15 cellular contexts compared by ENCODE assay signal in the genomic region with DNA sequence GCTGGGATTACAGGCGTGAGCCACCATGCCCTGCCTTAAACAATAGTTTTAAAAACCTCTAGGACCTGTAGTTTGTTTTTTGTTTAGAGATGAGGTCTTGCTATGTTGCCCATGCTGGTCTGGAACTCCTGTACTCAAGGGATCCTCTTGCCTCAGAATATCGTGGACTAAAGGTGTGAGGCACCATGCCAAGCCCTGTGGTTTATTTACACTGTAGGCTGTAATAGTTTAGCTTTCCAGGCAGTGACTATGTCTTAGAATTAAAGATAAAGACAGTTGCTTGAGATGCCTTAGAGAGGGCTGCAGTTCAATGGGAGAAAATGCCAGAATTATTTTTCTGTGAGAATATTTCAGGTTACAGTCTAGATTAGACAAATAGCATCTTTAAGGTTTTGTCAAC.
DNase-seq lines count a peak whose midpoint lies in the region; ATAC-seq lines count a peak whose summit lies in the region.
"Had no signal": no experiment of that assay in that cellular context is flagged by ENCODE, and none has a peak within 500 bp of the region (broad histone marks: within the 10 kb centered on the region; RNA-seq: fewer than 3 reads in every experiment).

No MANE protein-coding gene starts in this region.

- H3K27ac ChIP-seq in epithelial cell of prostate = peak overlapping the region; percentile 82
- H3K27ac ChIP-seq: KMS-11, Peyer's patch, thoracic aorta had no signal

- no peak for DNase-seq in activated CD4-positive, alpha-beta T cell treated with anti-CD3 and anti-CD28 coated beads, Interleukin-2, amount 10 ng/mL, durations not matched to agents 7 days and 5 days
- DNase-seq in activated CD4-positive, alpha-beta T cell treated with anti-CD3 and anti-CD28 coated beads for 48 hours = no peak
- no peak for DNase-seq in T-cell
- peak; percentile 16 for DNase-seq in epithelial cell of prostate (ENCODE audit: low read depth, low spot score)
- peak; percentile 63 for DNase-seq in skeletal muscle cell (ENCODE audit: low read depth)
- DNase-seq in NCI-H1105 treated with DMSO at 0.1 percent for 48 hours (lab: John Stamatoyannopoulos, UW) = no peak
- no peak for DNase-seq in HT-29 (ENCODE audit: low spot score)
- no peak for DNase-seq in HCEC 1CT
- DNase-seq: DMS79, HFFc6, Peyer's patch had no signal

- POLR2A ChIA-PET in activated CD4-positive, alpha-beta T cell treated with anti-CD3 and anti-CD28 coated beads, Interleukin-2, amount 10 ng/mL, durations not matched to agents 7 days and 5 days (lab: Charles Lee) = no interaction called here
- POLR2A ChIA-PET in T-cell (lab: Charles Lee) = interaction anchor here (0.7 to 1.2 kb wide), 2 partner anchors 9 to 43 kb away, joined by 3 to 7 read pairs; no protein-coding TSS in a partner anchor

- ATAC-seq in T-cell (replicated peaks in 1 of 4) = no peak
- ATAC-seq: activated T-helper 17 cell treated with anti-CD3 and anti-CD28 coated beads, Interleukin-2, amount 50 U/mL, for 72 hours had no signal

- H3K36me3 Mint-ChIP-seq in activated CD4-positive, alpha-beta T cell treated with anti-CD3 and anti-CD28 coated beads, Interleukin-2, amount 10 ng/mL, durations not matched to agents 7 days and 5 days (ENCODE audit: low read depth) = peaks cover 19% of the 10 kb centered on the region
- no peaks in the 10 kb centered on the region for H3K36me3 Mint-ChIP-seq in T-cell

- peak overlapping the region; percentile 26 for H3K27ac Mint-ChIP-seq in activated CD4-positive, alpha-beta T cell treated with anti-CD3 and anti-CD28 coated beads, Interleukin-2, amount 10 ng/mL, durations not matched to agents 7 days and 5 days
- peak overlapping the region; percentile 69 to 76 for H3K27ac Mint-ChIP-seq in T-cell
- H3K27ac Mint-ChIP-seq: activated T-helper 17 cell treated with anti-CD3 and anti-CD28 coated beads, Interleukin-2, amount 50 U/mL, for 72 hours; dendritic cell treated with granulocyte-macrophage colony-stimulating factor and Interleukin-4, amounts not matched to agents 40 ng/mL and 50 ng/mL, for 4 days; HFFc6 had no signal

- CTCF ChIA-PET in activated CD4-positive, alpha-beta T cell treated with anti-CD3 and anti-CD28 coated beads, Interleukin-2, amount 10 ng/mL, durations not matched to agents 7 days and 5 days (lab: Charles Lee) = interaction anchor here (0.8 kb wide), 1 partner anchor 10 kb away, joined by 3 read pairs; no protein-coding TSS in a partner anchor
- CTCF ChIA-PET in T-cell (lab: Charles Lee) = interaction anchor here in 1 of 2 donors (1.2 kb wide), 1 partner anchor 843 kb away, joined by 3 read pairs; no protein-coding TSS in a partner anchor

- H3K27me3 Mint-ChIP-seq in activated CD4-positive, alpha-beta T cell treated with anti-CD3 and anti-CD28 coated beads, Interleukin-2, amount 10 ng/mL, durations not matched to agents 7 days and 5 days = no peaks in the 10 kb centered on the region
- no peaks in the 10 kb centered on the region for H3K27me3 Mint-ChIP-seq in T-cell
- H3K27me3 Mint-ChIP-seq: activated T-helper 17 cell treated with anti-CD3 and anti-CD28 coated beads, Interleukin-2, amount 50 U/mL, for 72 hours had no signal

- H3K4me3 Mint-ChIP-seq in activated CD4-positive, alpha-beta T cell treated with anti-CD3 and anti-CD28 coated beads, Interleukin-2, amount 10 ng/mL, durations not matched to agents 7 days and 5 days = no peak overlapping the region
- peak overlapping the region in 1 of 3 donors; percentile 3 for H3K4me3 Mint-ChIP-seq in T-cell
- H3K4me3 Mint-ChIP-seq: activated T-helper 17 cell treated with anti-CD3 and anti-CD28 coated beads, Interleukin-2, amount 50 U/mL, for 72 hours; dendritic cell treated with granulocyte-macrophage colony-stimulating factor and Interleukin-4, amounts not matched to agents 40 ng/mL and 50 ng/mL, for 4 days; HFFc6 had no signal

- H3K4me3 ChIP-seq in skeletal muscle cell (ENCODE audit: low read depth, low read length) = no peak overlapping the region
- H3K4me3 ChIP-seq: Peyer's patch, thoracic aorta had no signal

- H3K4me1 Mint-ChIP-seq in activated CD4-positive, alpha-beta T cell treated with anti-CD3 and anti-CD28 coated beads, Interleukin-2, amount 10 ng/mL, durations not matched to agents 7 days and 5 days = peaks cover 72% of the 10 kb centered on the region
- peaks cover 65 to 77% (median 69%) of the 10 kb centered on the region in 3 donors for H3K4me1 Mint-ChIP-seq in T-cell

- peaks cover 18% of the 10 kb centered on the region for H3K9me3 Mint-ChIP-seq in activated CD4-positive, alpha-beta T cell treated with anti-CD3 and anti-CD28 coated beads, Interleukin-2, amount 10 ng/mL, durations not matched to agents 7 days and 5 days
- H3K9me3 Mint-ChIP-seq in T-cell = no peaks in the 10 kb centered on the region
- H3K9me3 Mint-ChIP-seq: dendritic cell treated with granulocyte-macrophage colony-stimulating factor and Interleukin-4, amounts not matched to agents 40 ng/mL and 50 ng/mL, for 4 days; HFFc6 had no signal

Comparison
In these comparisons a context has a peak if more than half of its experiments do, and no peak if none do; other contexts are left out.
1. DNase-seq: peak in epithelial cell of prostate (single experiment) and skeletal muscle cell (single experiment); none in activated CD4-positive, alpha-beta T cell treated with anti-CD3 and anti-CD28 coated beads, Interleukin-2, amount 10 ng/mL, durations not matched to agents 7 days and 5 days (single experiment), activated CD4-positive, alpha-beta T cell treated with anti-CD3 and anti-CD28 coated beads for 48 hours (single experiment), T-cell (0 of 34), NCI-H1105 treated with DMSO at 0.1 percent for 48 hours (single experiment), HT-29 (single experiment) and HCEC 1CT (single experiment).